ENCODE assay signal across 9 cellular contexts in genomic region chr5:141319699-141320098, GRCh38. TPM values are rescaled to one million over a fixed set of nuclear protein-coding genes. Genes with fewer than 3 reads are reported as not detected.
DNase-seq lines count a peak whose midpoint lies in the region; ATAC-seq and TF ChIP-seq lines count a peak whose summit lies in the region.
"Had no signal": no experiment of that assay in that cellular context is flagged by ENCODE, and none has a peak within 500 bp of the region (broad histone marks: within the 10 kb centered on the region; RNA-seq: fewer than 3 reads in every experiment).

No MANE protein-coding gene starts in this region.

- CTCF ChIA-PET in RWPE1 (lab: Yijun Ruan, JAX) = interaction anchor here (0.6 to 2.1 kb wide), 13 partner anchors 10 to 238 kb away, joined by 3 to 8 read pairs (median 3); partner anchors contain the start of genes PCDHB14, PCDHB15, PCDHB9 and PCDHGA3

- H4K20me1 ChIP-seq in fibroblast of lung (ENCODE audit: control insufficient read depth, extremely low read depth, insufficient read depth, low read length) = no peaks in the 10 kb centered on the region

- H3K79me2 ChIP-seq in fibroblast of lung (ENCODE audit: control insufficient read depth, insufficient read depth, low read length) = peaks cover 25% of the 10 kb centered on the region

- DNase-seq in SJSA1 (ENCODE audit: low read depth in 1 of 2, low spot score in 2 of 2) (no peak), fibroblast of lung (ENCODE audit: low read depth in 2 of 2) (no peak), NCI-H1092 (lab: John Stamatoyannopoulos, UW) (no peak), amniotic stem cell (lab: John Stamatoyannopoulos, UW) (no peak), RWPE1 (ENCODE audit: low spot score) (no peak)

- H3K27ac ChIP-seq in SJSA1 (peak overlapping the region; percentile 94), fibroblast of lung (ENCODE audit: insufficient read depth, low read length) (no peak overlapping the region), rectal smooth muscle tissue (ENCODE audit: low read depth, low read length) (no peak overlapping the region), RWPE1 (no peak overlapping the region)

- H3K9me3 ChIP-seq in SJSA1 (replicated peaks) = peaks cover 29% of the 10 kb centered on the region
- peaks cover 12% of the 10 kb centered on the region for H3K9me3 ChIP-seq in fibroblast of lung (ENCODE audit: control insufficient read depth, insufficient read depth, low read depth, low read length)

- H3K4me3 ChIP-seq in GM08714 (ENCODE audit: low read length) = peak overlapping the region; percentile 67
- H3K4me3 ChIP-seq in SJSA1 = peak overlapping the region; percentile 70
- peak overlapping the region; percentile 89 to 99 (median 93) for H3K4me3 ChIP-seq in fibroblast of lung (replicated peaks in 1 of 4; ENCODE audit: control extremely low read depth in 1 of 4, insufficient read depth in 1 of 4, low read depth in 3 of 4, low read length in 4 of 4)
- H3K4me3 ChIP-seq in rectal smooth muscle tissue (ENCODE audit: low read length) = peak overlapping the region; percentile 90

- H3K9ac ChIP-seq in fibroblast of lung (ENCODE audit: insufficient read depth, low read length) (no peak overlapping the region), rectal smooth muscle tissue (ENCODE audit: low read length) (no peak overlapping the region)

- H3K36me3 ChIP-seq in SJSA1 (peaks cover 60% of the 10 kb centered on the region), fibroblast of lung (ENCODE audit: control insufficient read depth, insufficient read depth, low read length) (peaks cover 5% of the 10 kb centered on the region), rectal smooth muscle tissue (ENCODE audit: control insufficient read depth, insufficient read depth, low read length) (peaks cover 17% of the 10 kb centered on the region)

- TF ChIP-seq CTCF in fibroblast of lung (conservative IDR thresholded peaks at IDR 0.05 in 1 of 2, IDR thresholded peaks at IDR 0.05 in 1 of 2; ENCODE audit: low read depth in 1 of 2, low read length in 2 of 2) (no peak), RWPE1 (conservative IDR thresholded peaks at IDR 0.05; ENCODE audit: low read depth) (no peak)

- no peak for ATAC-seq in GM21515 (IDR thresholded peaks at IDR 0.05; ENCODE audit: unreplicated experiment)

- POLR2A ChIA-PET in RWPE1 (lab: Yijun Ruan, JAX; ENCODE audit: low non-redundant PET) = no interaction called here

- H3K27me3 ChIP-seq in SJSA1 (replicated peaks) (no peaks in the 10 kb centered on the region), fibroblast of lung (ENCODE audit: control insufficient read depth, insufficient read depth, low read length) (no peaks in the 10 kb centered on the region), rectal smooth muscle tissue (ENCODE audit: control insufficient read depth, insufficient read depth, low read length) (no peaks in the 10 kb centered on the region)

- H2AFZ ChIP-seq in fibroblast of lung (ENCODE audit: low read length) = no peak overlapping the region

- H3K4me1 ChIP-seq in SJSA1 (replicated peaks) (no peaks in the 10 kb centered on the region), fibroblast of lung (ENCODE audit: control insufficient read depth, extremely low read depth, insufficient read depth, low read length) (no peaks in the 10 kb centered on the region), rectal smooth muscle tissue (ENCODE audit: control insufficient read depth, insufficient read depth, low read length) (peaks cover 3% of the 10 kb centered on the region)

- peak overlapping the region; percentile 63 for H3K4me2 ChIP-seq in fibroblast of lung (ENCODE audit: extremely low read depth, insufficient read depth, low read length)

RNA-seq across cellular contexts. Expression of gene TAF7, which starts 0.9 kb away (rescaled TPM):
- total RNA-seq in SJSA1 (2014; rRNA removed; shearing (Covaris generic)) = 147 and 154 TPM in 2 replicates
- 87.1 and 107 TPM in 2 replicates for total RNA-seq in fibroblast of lung
- polyA plus RNA-seq in fibroblast of lung = 64.9 and 73.0 TPM in 2 replicates
- polyA plus RNA-seq in fibroblast of lung (2012) = 67.3 and 69.4 TPM in 2 replicates
- polyA minus RNA-seq in fibroblast of lung (ENCODE audit: low replicate concordance) = 9.4 and 13.0 TPM in 2 replicates

RNA-seq across cellular contexts. Expression of gene PCDHGA1, which starts 10.6 kb away (rescaled TPM):
- 2.2 and 3.1 TPM in 2 replicates for total RNA-seq in SJSA1 (2014; rRNA removed; shearing (Covaris generic))
- 1.0 and 1.8 TPM in 2 replicates for total RNA-seq in fibroblast of lung
- 1.1 and 1.6 TPM in 2 replicates for polyA plus RNA-seq in fibroblast of lung
- polyA plus RNA-seq in fibroblast of lung (2012) = 0.71 and 1.1 TPM in 2 replicates
- 1.7 and 2.0 TPM in 2 replicates for polyA minus RNA-seq in fibroblast of lung (ENCODE audit: low replicate concordance)

RNA-seq across cellular contexts. Expression of gene SLC25A2, which starts 15.8 kb away (rescaled TPM):
- 0.11 and 0.75 TPM in 2 replicates for total RNA-seq in SJSA1 (2014; rRNA removed; shearing (Covaris generic))
- 0.66 TPM in 1 of 2 replicates, not detected in the other for total RNA-seq in fibroblast of lung
- not detected in 2 replicates for polyA plus RNA-seq in fibroblast of lung
- not detected in 2 replicates for polyA plus RNA-seq in fibroblast of lung (2012)
- not detected in 2 replicates for polyA minus RNA-seq in fibroblast of lung (ENCODE audit: low replicate concordance)
- total RNA-seq: NCI-H460 had no signal

RNA-seq across cellular contexts. Expression of gene PCDHGA2, which starts 18.9 kb away (rescaled TPM):
- total RNA-seq in SJSA1 (2014; rRNA removed; shearing (Covaris generic)) = 1.2 and 2.1 TPM in 2 replicates
- total RNA-seq in fibroblast of lung = 2.8 and 4.5 TPM in 2 replicates
- 4.2 and 5.8 TPM in 2 replicates for polyA plus RNA-seq in fibroblast of lung
- polyA plus RNA-seq in fibroblast of lung (2012) = 2.5 and 4.9 TPM in 2 replicates
- 8.4 and 10.1 TPM in 2 replicates for polyA minus RNA-seq in fibroblast of lung (ENCODE audit: low replicate concordance)

RNA-seq across cellular contexts. Expression of gene PCDHGA3, which starts 23.9 kb away (rescaled TPM):
- total RNA-seq in SJSA1 (2014; rRNA removed; shearing (Covaris generic)) = 0.26 TPM in 1 of 2 replicates, not detected in the other
- total RNA-seq in fibroblast of lung = 1.5 and 2.8 TPM in 2 replicates
- 1.3 and 1.4 TPM in 2 replicates for polyA plus RNA-seq in fibroblast of lung
- 1.2 and 1.9 TPM in 2 replicates for polyA plus RNA-seq in fibroblast of lung (2012)
- 1.3 and 2.6 TPM in 2 replicates for polyA minus RNA-seq in fibroblast of lung (ENCODE audit: low replicate concordance)
- total RNA-seq: NCI-H460 had no signal
